In the genomic region with DNA sequence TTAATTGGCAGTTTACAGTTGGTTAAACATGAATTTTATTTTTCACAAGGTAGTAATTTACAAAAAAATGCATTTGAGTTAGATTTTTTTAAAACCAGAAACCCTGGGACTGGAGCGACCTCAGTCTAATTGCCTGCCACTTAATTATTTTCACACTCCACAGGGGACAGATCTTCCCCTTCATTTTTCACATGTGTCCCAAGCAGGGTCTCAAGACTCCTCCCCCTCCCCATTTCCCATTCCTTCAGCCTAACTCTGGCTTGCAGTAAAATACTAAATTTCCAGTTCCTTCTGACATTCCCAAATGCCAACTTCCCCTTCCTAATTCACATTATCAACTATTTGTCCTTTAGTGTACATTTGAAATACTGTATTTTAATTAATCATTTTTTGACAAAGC, we compare ENCODE assay signal across 9 cellular contexts. TPM values are rescaled to one million over a fixed set of nuclear protein-coding genes. Genes with fewer than 3 reads are reported as not detected.
DNase-seq lines count a peak whose midpoint lies in the region; ATAC-seq, FAIRE-seq and TF ChIP-seq lines count a peak whose summit lies in the region.
"Had no signal": no experiment of that assay in that cellular context is flagged by ENCODE, and none has a peak within 500 bp of the region (broad histone marks: within the 10 kb centered on the region; RNA-seq: fewer than 3 reads in every experiment).

No MANE protein-coding gene starts in this region.

- POLR2A ChIA-PET in CD8-positive, alpha-beta T cell (lab: Charles Lee), result interaction anchor here (1.2 to 1.7 kb wide), 6 partner anchors 108 to 488 kb away, joined by 3 to 12 read pairs (median 10); partner anchors contain the start of genes ERV3-1, ZNF107, ZNF273 and ZNF680
- POLR2A ChIA-PET in H1 (lab: Charles Lee; ENCODE audit: partially characterized antibody), result interaction anchor here (0.6 to 2.0 kb wide), 3 partner anchors 28 to 129 kb away, joined by 3 to 12 read pairs (median 3); partner anchors contain the start of gene ZNF107

- no peak for FAIRE-seq in H1 (lab: Jason Lieb, UNC)
- FAIRE-seq: endometrium had no signal

- H3K79me2 ChIP-seq in H1 (ENCODE audit: control insufficient read depth in 1 of 2, insufficient read depth in 2 of 2, low read length in 2 of 2), result peaks cover 0 to 45% of the 10 kb centered on the region in 2 experiments; a peak in 3 of 4 replicates

- no peak overlapping the region for H2BK20ac ChIP-seq in H1 (ENCODE audit: low read length)

- H2BK120ac ChIP-seq in H1 (replicated peaks; ENCODE audit: low read depth, low read length) (no peak overlapping the region), neuronal stem cell (ENCODE audit: low read depth, low read length) (no peak overlapping the region)

- H3K23ac ChIP-seq in H1 (ENCODE audit: insufficient read length) (no peak overlapping the region), neuronal stem cell (ENCODE audit: low read depth, low read length, poor library complexity) (no peak overlapping the region)

- CTCF ChIA-PET in CD8-positive, alpha-beta T cell (lab: Charles Lee), result interaction anchor here (0.6 to 1.4 kb wide), 2 partner anchors 129 to 430 kb away, joined by 3 to 7 read pairs; partner anchors contain the start of gene ZNF107
- CTCF ChIA-PET in H1 (lab: Charles Lee; ENCODE audit: partially characterized antibody), result no interaction called here

- peaks cover 41% of the 10 kb centered on the region for H3K4me1 Mint-ChIP-seq in CD8-positive, alpha-beta T cell (ENCODE audit: low read depth)

- H4K8ac ChIP-seq in H1 (ENCODE audit: extremely low read depth, insufficient read depth, low read length) (no peak overlapping the region), neuronal stem cell (ENCODE audit: low read depth, low read length) (no peak overlapping the region)

- no peak overlapping the region for H3K56ac ChIP-seq in H1 (replicated peaks; ENCODE audit: insufficient read length, low read depth, low read length)

- H4K5ac ChIP-seq in H1 (ENCODE audit: insufficient read length, low read depth, low read length), result no peak overlapping the region

- H3K9ac ChIP-seq in H1 (replicated peaks in 1 of 4; ENCODE audit: extremely low read depth in 1 of 4, low read depth in 3 of 4, low read length in 3 of 4), result peak overlapping the region in 3 of 4 experiments; percentile 95; a peak in 5 of 7 replicates
- no peak overlapping the region for H3K9ac ChIP-seq in neuronal stem cell (ENCODE audit: low read depth, low read length, poor library complexity)

- WGBS in H1 (ENCODE audit: extremely low coverage in 1 of 2, insufficient coverage in 1 of 2, insufficient read length in 1 of 2, insufficient replicate concordance in 2 of 2, low coverage in 1 of 2, low lambda C conversion rate in 2 of 2, missing lambda C conversion rate in 1 of 2), 2 experiments, result 14% methylated on average over 1 of the region's 1 CpG; no CpG with 5 or more reads in 1 of the 2 experiments
- no CpG with 5 or more reads among the region's 1 CpG for WGBS in neuronal stem cell (ENCODE audit: extremely low coverage in 2 of 2, insufficient read length in 2 of 2, insufficient replicate concordance in 1 of 2), 2 donors
- 7 to 15% methylated on average over 1 of the region's 1 CpG for WGBS in testis, 2 donors

- TF ChIP-seq CTCF in CD8-positive, alpha-beta T cell (IDR thresholded peaks at IDR 0.05), result no peak
- no peak for TF ChIP-seq CTCF in NB4 (IDR thresholded peaks at IDR 0.05; ENCODE audit: low read depth, low read length)
- TF ChIP-seq CTCF in H1 (IDR thresholded peaks at IDR 0.05; ENCODE audit: control extremely low read depth in 1 of 3, insufficient read depth in 1 of 3, low read depth in 1 of 3, low read length in 3 of 3), result no peak
- TF ChIP-seq CTCF in testis (IDR thresholded peaks at IDR 0.05), result no peak

- no peaks in the 10 kb centered on the region; the same call in 1 of the 2 replicates for H3K23me2 ChIP-seq in H1 (ENCODE audit: low read depth, low read length)

- H2AFZ ChIP-seq in H1 (ENCODE audit: low read length) (no peak overlapping the region), neuronal stem cell (ENCODE audit: low read length) (peak overlapping the region; percentile 87)

- H2BK5ac ChIP-seq in H1 (ENCODE audit: low read depth, low read length), result no peak overlapping the region
- no peak overlapping the region for H2BK5ac ChIP-seq in neuronal stem cell (ENCODE audit: low read length)

- H3K79me1 ChIP-seq in H1 (ENCODE audit: low read depth, low read length) (peaks cover 3% of the 10 kb centered on the region), neuronal stem cell (ENCODE audit: low read depth, low read length) (no peaks in the 10 kb centered on the region)

- H3K27ac ChIP-seq in CD8-positive, alpha-beta T cell (ENCODE audit: low read depth, low read length), result peak overlapping the region; percentile 90
- peak overlapping the region; percentile 92; the same call in 1 of the 2 replicates for H3K27ac ChIP-seq in H1 (ENCODE audit: low read depth, low read length)
- H3K27ac ChIP-seq in neuronal stem cell (replicated peaks; ENCODE audit: low read length), result no peak overlapping the region
- H3K27ac ChIP-seq in testis, result peak overlapping the region in 1 of 2 donors; percentile 87

- H3K9me3 ChIP-seq in CD8-positive, alpha-beta T cell (ENCODE audit: low read length), result no peaks in the 10 kb centered on the region
- no peaks in the 10 kb centered on the region for H3K9me3 ChIP-seq in H1 (ENCODE audit: insufficient read depth in 2 of 2, low read depth in 1 of 2, low read length in 1 of 2)
- H3K9me3 ChIP-seq in neuronal stem cell (replicated peaks in 1 of 2; ENCODE audit: control insufficient read depth in 2 of 2, insufficient read depth in 1 of 2, low read depth in 1 of 2, low read length in 2 of 2), result peaks cover 1 to 26% of the 10 kb centered on the region in 2 donors
- no peaks in the 10 kb centered on the region for H3K9me3 ChIP-seq in testis

- ATAC-seq in CD8-positive, alpha-beta T cell, result no peak
- no peak for ATAC-seq in GM21447 (IDR thresholded peaks at IDR 0.05; ENCODE audit: unreplicated experiment)

- H3K14ac ChIP-seq in H1 (ENCODE audit: insufficient read length), result no peak overlapping the region
- H3K14ac ChIP-seq in neuronal stem cell (ENCODE audit: low read length), result no peak overlapping the region

- H3K36me3 Mint-ChIP-seq in CD8-positive, alpha-beta T cell, result peaks cover 33% of the 10 kb centered on the region

- no peak overlapping the region for H3K4ac ChIP-seq in H1 (replicated peaks; ENCODE audit: insufficient read length, low read depth, low read length)
- no peak overlapping the region for H3K4ac ChIP-seq in neuronal stem cell (ENCODE audit: low read length)

- DNase-seq in CD8-positive, alpha-beta T cell, result no peak
- DNase-seq in NB4 (ENCODE audit: low read depth) (no peak), H1 (ENCODE audit: low read depth in 1 of 2, low spot score in 2 of 2) (no peak), neuronal stem cell (ENCODE audit: low spot score) (no peak), NCI-H128 (lab: John Stamatoyannopoulos, UW; ENCODE audit: unreplicated experiment) (no peak), testis (no peak), germinal center (ENCODE audit: low spot score) (no peak)

- H4K20me1 ChIP-seq in H1 (replicated peaks in 1 of 2; ENCODE audit: control insufficient read depth in 1 of 2, insufficient read depth in 2 of 2, low read length in 2 of 2), result no peaks in the 10 kb centered on the region

- H3K27me3 ChIP-seq in CD8-positive, alpha-beta T cell (ENCODE audit: insufficient read depth, low read length), result no peaks in the 10 kb centered on the region
- no peaks in the 10 kb centered on the region for H3K27me3 ChIP-seq in H1 (replicated peaks in 1 of 4; ENCODE audit: control insufficient read depth in 3 of 4, extremely low read depth in 1 of 4, insufficient read depth in 3 of 4, low read length in 3 of 4)
- H3K27me3 ChIP-seq in neuronal stem cell (ENCODE audit: control insufficient read depth in 3 of 3, insufficient read depth in 3 of 3, low read depth in 1 of 3, low read length in 3 of 3), result no peaks in the 10 kb centered on the region
- no peaks in the 10 kb centered on the region for H3K27me3 ChIP-seq in testis

- TF ChIP-seq EP300 in H1 (IDR thresholded peaks at IDR 0.05; ENCODE audit: borderline replicate concordance in 1 of 2, low read depth in 2 of 2, low read length in 2 of 2), result no peak

- H2BK12ac ChIP-seq in H1 (ENCODE audit: low read depth, low read length), result no peak overlapping the region
- no peak overlapping the region for H2BK12ac ChIP-seq in neuronal stem cell (ENCODE audit: low read length)

- no peak overlapping the region for H2BK15ac ChIP-seq in H1 (ENCODE audit: low read length)
- H2BK15ac ChIP-seq in neuronal stem cell (ENCODE audit: low read length), result no peak overlapping the region

- H3K18ac ChIP-seq in H1 (ENCODE audit: extremely low read depth, low read length) (no peak overlapping the region), neuronal stem cell (ENCODE audit: low read length) (no peak overlapping the region)

- peak overlapping the region; percentile 98 for H3K27ac Mint-ChIP-seq in CD8-positive, alpha-beta T cell

- H3K4me3 Mint-ChIP-seq in CD8-positive, alpha-beta T cell, result peak overlapping the region; percentile 99

- H3K9me3 Mint-ChIP-seq in CD8-positive, alpha-beta T cell, result no peaks in the 10 kb centered on the region

- H4K91ac ChIP-seq in H1 (replicated peaks; ENCODE audit: insufficient read length, low read length), result no peak overlapping the region
- H4K91ac ChIP-seq in neuronal stem cell (ENCODE audit: low read depth, low read length, poor library complexity), result no peak overlapping the region

- H2AK5ac ChIP-seq in H1 (ENCODE audit: low read depth, low read length) (no peak overlapping the region), neuronal stem cell (ENCODE audit: low read depth, low read length) (no peak overlapping the region)

- intact Hi-C loops in CD8-positive, alpha-beta T cell (cut with DNase I, micrococcal nuclease), result loop anchor here (2.0 to 10.0 kb wide), 8 partner anchors 108 to 870 kb away; partner anchors contain the start of genes ZNF273 (in 2 of the 2), ERV3-1 (in 1 of the 2), ZNF107 (in 1 of the 2) and ZNF680 (in 1 of the 2)
- intact Hi-C loops in testis (cut with DNase I; ENCODE audit: low total_unique reads), result no loop called here

- H3K4me1 ChIP-seq in CD8-positive, alpha-beta T cell (ENCODE audit: insufficient read depth, low read length), result peaks cover 21% of the 10 kb centered on the region
- H3K4me1 ChIP-seq in H1 (replicated peaks in 1 of 4; ENCODE audit: control insufficient read depth in 3 of 4, insufficient read depth in 4 of 4, low read length in 3 of 4), result no peaks in the 10 kb centered on the region; a peak in 1 of 7 replicates
- H3K4me1 ChIP-seq in neuronal stem cell (ENCODE audit: control insufficient read depth in 2 of 2, insufficient read depth in 1 of 2, low read depth in 1 of 2, low read length in 2 of 2), result peaks cover 2 to 3% of the 10 kb centered on the region in 2 donors
- H3K4me1 ChIP-seq in testis, result peaks cover 4% of the 10 kb centered on the region

- H3K4me3 ChIP-seq in CD8-positive, alpha-beta T cell (ENCODE audit: low read depth, low read length), result peak overlapping the region; percentile 75
- peak overlapping the region; percentile 79 for H3K4me3 ChIP-seq in NB4 (ENCODE audit: low read depth, low read length)
- H3K4me3 ChIP-seq in H1 (ENCODE audit: extremely low read depth in 1 of 4, insufficient read depth in 2 of 4, low read depth in 3 of 4, low read length in 4 of 4), result peak overlapping the region; percentile 58 to 96 (median 92)
- peak overlapping the region in 1 of 2 donors; percentile 98 for H3K4me3 ChIP-seq in neuronal stem cell (ENCODE audit: low read length in 2 of 2)
- peak overlapping the region in 1 of 2 donors; percentile 89 for H3K4me3 ChIP-seq in testis

- TF ChIP-seq RAD21 in H1 (IDR thresholded peaks at IDR 0.05 in 1 of 2, conservative IDR thresholded peaks at IDR 0.05 in 1 of 2; ENCODE audit: low read depth in 2 of 2, low read length in 2 of 2), result no peak

- TF ChIP-seq POLR2A in NB4 (IDR thresholded peaks at IDR 0.05; ENCODE audit: extremely low read depth, insufficient read length) (no peak), H1 (IDR thresholded peaks at IDR 0.05; ENCODE audit: control extremely low read depth in 1 of 2, low read depth in 2 of 2, low read length in 2 of 2) (no peak), testis (IDR thresholded peaks at IDR 0.05) (no peak)

- no peaks in the 10 kb centered on the region for H3K36me3 ChIP-seq in CD8-positive, alpha-beta T cell (ENCODE audit: insufficient read depth, low read length)
- H3K36me3 ChIP-seq in H1 (ENCODE audit: control insufficient read depth in 2 of 4, insufficient read depth in 4 of 4, low read length in 3 of 4) (peaks cover 2 to 11% (median 6%) of the 10 kb centered on the region in 4 experiments; a peak in 4 of 8 replicates), neuronal stem cell (replicated peaks in 1 of 2; ENCODE audit: control insufficient read depth in 2 of 2, insufficient read depth in 2 of 2, low read length in 2 of 2) (peaks cover 2 to 46% of the 10 kb centered on the region in 2 donors), testis (ENCODE audit: low read depth, missing control alignments) (no peaks in the 10 kb centered on the region)

- H3K4me2 ChIP-seq in H1 (ENCODE audit: insufficient read depth in 1 of 2, low read depth in 2 of 2, low read length in 2 of 2) (peak overlapping the region; percentile 61 to 65), neuronal stem cell (ENCODE audit: insufficient read depth, low read length, poor library complexity, severe bottlenecking) (no peak overlapping the region)

- H3K27me3 Mint-ChIP-seq in CD8-positive, alpha-beta T cell (ENCODE audit: low read depth), result no peaks in the 10 kb centered on the region

RNA-seq across cellular contexts. Expression of gene ZNF138, which starts 0.9 kb away (rescaled TPM):
- 1 to 10 TPM; 4.9 to 5.3 TPM for total RNA-seq in CD8-positive, alpha-beta T cell
- 20.2 and 22.6 TPM in 2 replicates for total RNA-seq in H1 (2021; fragmentation: NEBNext Ultra II Directional; extraction: Animal tissue kit (Norgen Biotek cat#: 25700))
- polyA plus RNA-seq in H1 (2011; rRNA removed) (4.5 and 7.5 TPM in 2 replicates), testis (ENCODE audit: insufficient read depth, low read depth, low replicate concordance) (3.9 TPM)
- 9.0 TPM for polyA plus RNA-seq in H1 (2011; cell fraction: cytosol; rRNA removed)
- 12.9 TPM for polyA plus RNA-seq in H1 (2011; cell fraction: nucleus; rRNA removed)
- polyA plus RNA-seq in H1 (2012, experiment 1 of 2), result 7.9 to 17.3 TPM (median 9.5 TPM) in 4 replicates
- polyA plus RNA-seq in H1 (2012, experiment 2 of 2), result 2.3 TPM
- polyA plus RNA-seq in H1 (2013, experiment 1 of 2), result 27.5 TPM
- 22.8 TPM for polyA plus RNA-seq in H1 (2013, experiment 2 of 2)
- polyA minus RNA-seq in H1 (2011; rRNA and poly(A)+ RNA removed), result 13.7 and 28.0 TPM in 2 replicates
- polyA minus RNA-seq in H1 (2011; cell fraction: cytosol; rRNA and poly(A)+ RNA removed), result 12.4 TPM
- 72.6 TPM for polyA minus RNA-seq in H1 (2011; cell fraction: nucleus; rRNA and poly(A)+ RNA removed)
- polyA plus RNA-seq in neuronal stem cell (2013, experiment 1 of 2), result 20.2 TPM
- 21.6 TPM for polyA plus RNA-seq in neuronal stem cell (2013, experiment 2 of 2)
- total RNA-seq in testis, result 10 to 100 TPM; 13.1 to 19.1 TPM
